In genomic region chr19:52715901-52716300, GRCh38 we compare ENCODE assay signal across 8 cellular contexts. TPM values are rescaled to one million over a fixed set of nuclear protein-coding genes. Genes with fewer than 3 reads are reported as not detected.
A peak's percentile ranks its signal among the peaks of the same experiment; 100 is the strongest.
DNase-seq lines count a peak whose midpoint lies in the region; ATAC-seq, FAIRE-seq and TF ChIP-seq lines count a peak whose summit lies in the region.
"Not testable (repeated sequence)": the region's sequence is repeated elsewhere in the genome, so short reads cannot be mapped to it uniquely, and the experiment has no call there.

No MANE protein-coding gene starts in this region.

- SMC1A ChIA-PET in GM12878 (lab: Charles Lee; ENCODE audit: uncharacterized antibody, unreplicated experiment): interaction anchor here (1.9 kb wide), 1 partner anchor 24 kb away, joined by 8 read pairs; no protein-coding TSS in a partner anchor

- not testable (repeated sequence) for H3K4me2 ChIP-seq in GM12878 (ENCODE audit: control insufficient read depth, insufficient read depth)

- peaks cover 18% of the 10 kb centered on the region for H3K4me1 Mint-ChIP-seq in activated CD4-positive, alpha-beta T cell treated with anti-CD3 and anti-CD28 coated beads for 36 hours
- peaks cover 11% of the 10 kb centered on the region for H3K4me1 Mint-ChIP-seq in activated T-helper 17 cell treated with anti-CD3 and anti-CD28 coated beads, Interleukin-2, amount 50 U/mL, for 72 hours
- H3K4me1 Mint-ChIP-seq in mesothelial cell of epicardium: peaks cover 16% of the 10 kb centered on the region

- H3K79me2 ChIP-seq in GM12878 (ENCODE audit: control insufficient read depth, insufficient read depth, low read length): not testable (repeated sequence)

- not testable (repeated sequence) for H3K4me1 ChIP-seq in GM12878 (ENCODE audit: control insufficient read depth, insufficient read depth, low read length)

- TF ChIP-seq RAD21 in GM12878 (IDR thresholded peaks at IDR 0.05; ENCODE audit: insufficient read depth, low read depth, low read length): not testable (repeated sequence)

- peak; percentile 61 for DNase-seq in Daoy (ENCODE audit: low read depth)
- DNase-seq in M059J (ENCODE audit: low read depth): peak; percentile 98
- peak; percentile 32 for DNase-seq in activated CD4-positive, alpha-beta T cell treated with anti-CD3 and anti-CD28 coated beads for 36 hours
- not testable (repeated sequence) for DNase-seq in GM12878 (ENCODE audit: low read depth, low spot score); mesothelial cell of epicardium (ENCODE audit: low spot score in 2 of 2, unreplicated experiment in 2 of 2)
- DNase-seq in fibroblast of pulmonary artery (ENCODE audit: low read depth): peak; percentile 8
- peak; percentile 19 for DNase-seq in stimulated activated CD8-positive, alpha-beta memory T cell treated with anti-CD3 and anti-CD28 coated beads, Interleukin-12 subunit alpha, Interleukin-12 subunit beta, amount 100 ng/mL, for 4 hours (ENCODE audit: low read depth)

- H3K27ac ChIP-seq in GM12878 (ENCODE audit: control insufficient read depth, insufficient read depth): not testable (repeated sequence)

- CTCF ChIA-PET in activated CD4-positive, alpha-beta T cell treated with anti-CD3 and anti-CD28 coated beads for 36 hours (lab: Charles Lee): not testable (repeated sequence)
- CTCF ChIA-PET in GM12878 (lab: Yijun Ruan, JAX): interaction anchor here (0.6 kb wide), 1 partner anchor 34 kb away, joined by 3 read pairs; no protein-coding TSS in a partner anchor

- POLR2A ChIA-PET in activated CD4-positive, alpha-beta T cell treated with anti-CD3 and anti-CD28 coated beads for 36 hours (lab: Charles Lee): not testable (repeated sequence)
- POLR2A ChIA-PET in GM12878 (lab: Charles Lee): interaction anchor here (1.2 kb wide), 1 partner anchor 27 kb away, joined by 3 read pairs; no protein-coding TSS in a partner anchor

- BruUV-seq in GM12878 (replicated peaks; lab: Mats Ljungman, UMichigan): not testable (repeated sequence)

- not testable (repeated sequence) for H3K9ac ChIP-seq in GM12878 (ENCODE audit: control insufficient read depth, insufficient read depth, low read length)

- TF ChIP-seq EP300 in GM12878 (IDR thresholded peaks at IDR 0.05; ENCODE audit: borderline replicate concordance in 1 of 2, control insufficient read depth in 1 of 2, low read depth in 2 of 2, low read length in 2 of 2): not testable (repeated sequence)

- peak; percentile 81 for ATAC-seq in activated CD4-positive, alpha-beta T cell treated with anti-CD3 and anti-CD28 coated beads for 36 hours
- ATAC-seq in activated T-helper 17 cell treated with anti-CD3 and anti-CD28 coated beads, Interleukin-2, amount 50 U/mL, for 72 hours (replicated peaks): peak; percentile 94
- peak; percentile 80 for ATAC-seq in GM12878

- peaks cover 72% of the 10 kb centered on the region for H3K36me3 Mint-ChIP-seq in activated CD4-positive, alpha-beta T cell treated with anti-CD3 and anti-CD28 coated beads for 36 hours (ENCODE audit: low read depth)
- peaks cover 77% of the 10 kb centered on the region for H3K36me3 Mint-ChIP-seq in activated T-helper 17 cell treated with anti-CD3 and anti-CD28 coated beads, Interleukin-2, amount 50 U/mL, for 72 hours (ENCODE audit: low read depth)
- H3K36me3 Mint-ChIP-seq in mesothelial cell of epicardium: peaks cover 47% of the 10 kb centered on the region

- RAD21 ChIA-PET in GM12878 (lab: Charles Lee; ENCODE audit: unreplicated experiment): interaction anchor here (1.5 to 1.6 kb wide), 2 partner anchors 23 to 174 kb away, joined by 3 to 7 read pairs; no protein-coding TSS in a partner anchor

- H3K36me3 ChIP-seq in GM12878 (ENCODE audit: control insufficient read depth in 2 of 2, insufficient read depth in 2 of 2, low read length in 1 of 2): not testable (repeated sequence)

- H3K9me3 ChIP-seq in GM12878 (replicated peaks; ENCODE audit: control insufficient read depth, insufficient read depth, low read length): not testable (repeated sequence)

- H3K27ac Mint-ChIP-seq in activated CD4-positive, alpha-beta T cell treated with anti-CD3 and anti-CD28 coated beads for 36 hours: peak overlapping the region; percentile 55
- peak overlapping the region; percentile 74 for H3K27ac Mint-ChIP-seq in activated T-helper 17 cell treated with anti-CD3 and anti-CD28 coated beads, Interleukin-2, amount 50 U/mL, for 72 hours
- peak overlapping the region; percentile 28 for H3K27ac Mint-ChIP-seq in mesothelial cell of epicardium

- peaks cover 27% of the 10 kb centered on the region for H3K9me3 Mint-ChIP-seq in activated CD4-positive, alpha-beta T cell treated with anti-CD3 and anti-CD28 coated beads for 36 hours (ENCODE audit: low read depth)
- H3K9me3 Mint-ChIP-seq in activated T-helper 17 cell treated with anti-CD3 and anti-CD28 coated beads, Interleukin-2, amount 50 U/mL, for 72 hours: peaks cover 10% of the 10 kb centered on the region
- not testable (repeated sequence) for H3K9me3 Mint-ChIP-seq in mesothelial cell of epicardium

- FAIRE-seq in GM12878 (lab: Jason Lieb, UNC): not testable (repeated sequence)

- H3K27me3 Mint-ChIP-seq in activated CD4-positive, alpha-beta T cell treated with anti-CD3 and anti-CD28 coated beads for 36 hours; activated T-helper 17 cell treated with anti-CD3 and anti-CD28 coated beads, Interleukin-2, amount 50 U/mL, for 72 hours; mesothelial cell of epicardium (ENCODE audit: low read depth): not testable (repeated sequence)

- not testable (repeated sequence) for H4K20me1 ChIP-seq in GM12878 (ENCODE audit: control insufficient read depth, insufficient read depth)

- not testable (repeated sequence) for TF ChIP-seq CTCF in GM12878 (IDR thresholded peaks at IDR 0.05 in 2 of 3, conservative IDR thresholded peaks at IDR 0.05 in 1 of 3; ENCODE audit: control insufficient read depth in 2 of 3, extremely low read depth in 1 of 3, insufficient read depth in 1 of 3, low read depth in 3 of 3, low read length in 3 of 3); fibroblast of pulmonary artery (IDR thresholded peaks at IDR 0.05; ENCODE audit: low read length, missing control alignments); mesothelial cell of epicardium (IDR thresholded peaks at IDR 0.05; ENCODE audit: unreplicated experiment)

- WGBS in GM12878 (ENCODE audit: insufficient coverage, insufficient replicate concordance, low lambda C conversion rate, missing lambda C conversion rate): 6% methylated on average over 4 of the region's 4 CpGs

- not testable (repeated sequence) for H3K4me3 Mint-ChIP-seq in activated CD4-positive, alpha-beta T cell treated with anti-CD3 and anti-CD28 coated beads for 36 hours; mesothelial cell of epicardium
- peak overlapping the region; percentile 20 for H3K4me3 Mint-ChIP-seq in activated T-helper 17 cell treated with anti-CD3 and anti-CD28 coated beads, Interleukin-2, amount 50 U/mL, for 72 hours

- H3K27me3 ChIP-seq in GM12878 (replicated peaks in 1 of 2; ENCODE audit: control insufficient read depth in 2 of 2, insufficient read depth in 2 of 2, low read length in 1 of 2): not testable (repeated sequence)

- not testable (repeated sequence) for H3K4me3 ChIP-seq in GM12878; fibroblast of pulmonary artery (replicated peaks; ENCODE audit: low read depth, low read length)

- in situ Hi-C loops in GM12878 (cut with MboI): not testable (repeated sequence)

- intact Hi-C loops in activated CD4-positive, alpha-beta T cell treated with anti-CD3 and anti-CD28 coated beads for 36 hours (cut with DNase I, micrococcal nuclease); GM12878 (cut with micrococcal nuclease; ENCODE audit: unreplicated experiment): not testable (repeated sequence)

- not testable (repeated sequence) for H2AFZ ChIP-seq in GM12878 (ENCODE audit: control insufficient read depth, low read depth, low read length)

- not testable (repeated sequence) for TF ChIP-seq POLR2A in GM12878 (IDR thresholded peaks at IDR 0.05; ENCODE audit: low read depth, low read length)

TF ChIP-seq in GM12878, 131 proteins besides CTCF, POLR2A, EP300 and RAD21 (continues in another document):
- peak; percentile 27; the same call in 1 of the 2 replicates for TF ChIP-seq JUNB (IDR thresholded peaks at IDR 0.05)

RNA-seq across cellular contexts. Expression of gene ZNF611, which starts 18.9 kb away (rescaled TPM):
- 12.5 and 15.0 TPM in 2 replicates for total RNA-seq in Daoy (2014; rRNA removed; shearing (Covaris generic))
- total RNA-seq in M059J (2014; rRNA removed; shearing (Covaris generic)): 17.2 and 21.1 TPM in 2 replicates
- 10 to 100 TPM; 20.6 to 22.9 TPM for total RNA-seq in activated CD4-positive, alpha-beta T cell treated with anti-CD3 and anti-CD28 coated beads for 36 hours
- total RNA-seq in activated T-helper 17 cell treated with anti-CD3 and anti-CD28 coated beads, Interleukin-2, amount 50 U/mL, for 72 hours: 10 to 100 TPM; 19.9 to 41.8 TPM
- 89.7 and 94.1 TPM in 2 replicates for total RNA-seq in GM12878 (2013; cell fraction: nucleolus; rRNA removed)
- 6.1 and 6.3 TPM in 2 replicates for total RNA-seq in GM12878 (2014; rRNA removed)
- total RNA-seq in GM12878 (2014; rRNA removed; fragmentation: Illumina TruSeq; extraction: Trizol): 9.4 and 9.5 TPM in 2 replicates
- 16.1 and 16.8 TPM in 2 replicates for total RNA-seq in GM12878 (2021)
- 5.6 TPM for polyA plus RNA-seq in GM12878 (2011; ENCODE audit: low read depth)
- polyA plus RNA-seq in GM12878 (2011; rRNA removed): 8.7 and 9.0 TPM in 2 replicates
- 3.8 and 4.2 TPM in 2 replicates for polyA plus RNA-seq in GM12878 (2011; cell fraction: cytosol; rRNA removed)
- 9.8 and 12.0 TPM in 2 replicates for polyA plus RNA-seq in GM12878 (2011; cell fraction: nucleus; rRNA removed)
- 4.3 and 9.3 TPM in 2 replicates for polyA plus RNA-seq in GM12878 (2012)
- polyA plus RNA-seq in GM12878 (2014; fragmentation: Illumina TruSeq; extraction: Trizol): 6.5 and 11.9 TPM in 2 replicates
- 1 to 10 TPM; 1.4 to 2.3 TPM for polyA plus RNA-seq in GM12878 (2014; fragmentation: Nextera tagmentation; extraction: Ambion mirVana)
- polyA plus RNA-seq in GM12878 (2014; rRNA removed): 5.8 and 7.1 TPM in 2 replicates
- 10 to 100 TPM; 11.3 to 12.4 TPM for polyA plus RNA-seq in GM12878 (2016; fragmentation: Nextera tagmentation; extraction: Ambion mirVana)
- 21.5 and 26.7 TPM in 2 replicates for polyA minus RNA-seq in GM12878 (2011; rRNA and poly(A)+ RNA removed)
- 16.0 and 19.9 TPM in 2 replicates for polyA minus RNA-seq in GM12878 (2011; cell fraction: cytosol; rRNA and poly(A)+ RNA removed)
- polyA minus RNA-seq in GM12878 (2011; cell fraction: nucleus; rRNA and poly(A)+ RNA removed): 9.6 and 15.3 TPM in 2 replicates
- 26.7 to 29.6 TPM (median 29.0 TPM) in 3 replicates for total RNA-seq in mesothelial cell of epicardium
